In the genomic region with DNA sequence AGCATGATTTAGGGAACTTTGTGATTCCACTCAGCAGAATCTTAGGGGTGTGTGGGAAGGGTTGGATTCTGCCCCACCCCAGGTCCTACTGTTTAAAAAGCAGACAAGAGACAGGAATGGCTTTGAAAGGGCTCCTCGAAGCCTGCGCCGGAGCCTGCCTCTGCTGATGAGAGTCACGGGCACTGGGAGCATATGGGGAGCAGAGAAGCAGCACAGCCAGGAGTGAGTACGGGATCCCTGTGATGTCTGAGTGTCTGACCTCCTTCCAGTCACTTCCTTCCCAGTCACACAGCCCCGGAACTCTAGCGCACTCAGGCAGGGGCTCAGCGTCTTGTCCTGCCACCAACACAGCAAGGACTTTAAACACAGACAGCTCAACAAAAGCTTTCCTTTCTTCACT, we compare ENCODE assay signal across 32 cellular contexts.
"Had no signal": no experiment of that assay in that cellular context is flagged by ENCODE, and none has a peak within 500 bp of the region (broad histone marks: within the 10 kb centered on the region; RNA-seq: fewer than 3 reads in every experiment).

No MANE protein-coding gene starts in this region.

- ATAC-seq: activated CD8-positive, alpha-beta T cell treated with anti-CD3 and anti-CD28 coated beads for 36 hours; activated naive CD4-positive, alpha-beta T cell treated with anti-CD3 and anti-CD28 coated beads, Interleukin-2, amount 50 U/mL, for 72 hours; activated T-cell treated with anti-CD3 and anti-CD28 coated beads, Interleukin-2, amount 50 U/mL, for 4 hours; activated T-cell treated with anti-CD3 and anti-CD28 coated beads, Interleukin-2, amount 50 U/mL, for 72 hours; activated T-helper 17 cell treated with anti-CD3 and anti-CD28 coated beads, Interleukin-2, amount 50 U/mL, for 72 hours; body of pancreas; T-cell; T-helper 17 cell had no signal

- FAIRE-seq: astrocyte, TTC549 had no signal

- DNase-seq: activated B cell treated with CpG ODN at 0.5 μM for 24 hours; activated CD4-positive, alpha-beta memory T cell treated with anti-CD3 and anti-CD28 coated beads for 36 hours; activated CD4-positive, alpha-beta T cell treated with anti-CD3 and anti-CD28 coated beads for 4 hours; activated CD4-positive, alpha-beta T cell treated with anti-CD3 and anti-CD28 coated beads, Interleukin-2, amount 10 ng/mL, durations not matched to agents 24 days and 14 days; activated CD4-positive, alpha-beta T cell treated with anti-CD3 and anti-CD28 coated beads, Interleukin-2, amount 50 U/mL, for 1 hour; activated CD4-positive, alpha-beta T cell treated with anti-CD3 and anti-CD28 coated beads, Interleukin-2, amount 50 U/mL, for 4 hours; activated CD4-positive, CD25-positive, alpha-beta regulatory T cell treated with anti-CD3 and anti-CD28 coated beads, Interleukin-2, amount 50 U/mL, for 72 hours; activated CD8-positive, alpha-beta memory T cell treated with anti-CD3 and anti-CD28 coated beads, Interleukin-2, amount 50 U/mL, for 4 hours; activated CD8-positive, alpha-beta T cell treated with anti-CD3 and anti-CD28 coated beads for 36 hours; activated effector memory CD4-positive, alpha-beta T cell treated with anti-CD3 and anti-CD28 coated beads, Interleukin-2, amount 50 U/mL, for 16 hours; activated gamma-delta T cell treated with Interleukin-2 at 50 U/mL for 16 hours; activated naive CD4-positive, alpha-beta T cell; activated naive CD4-positive, alpha-beta T cell treated with anti-CD3 and anti-CD28 coated beads for 36 hours; activated naive CD4-positive, alpha-beta T cell treated with anti-CD3 and anti-CD28 coated beads, Interleukin-2, amount 50 U/mL, for 16 hours; activated naive CD8-positive, alpha-beta T cell treated with anti-CD3 and anti-CD28 coated beads for 36 hours; activated T-cell treated with anti-CD3 and anti-CD28 coated beads for 4 hours; activated T-cell treated with anti-CD3 and anti-CD28 coated beads, Interleukin-2, amount 50 U/mL, for 1 hour; activated T-cell treated with anti-CD3 and anti-CD28 coated beads, Interleukin-2, amount 50 U/mL, for 4 hours; activated T-cell treated with anti-CD3 and anti-CD28 coated beads, Interleukin-2, amount 50 U/mL, for 72 hours; adrenal gland; amniotic stem cell; aorta; body of pancreas; brain microvascular endothelial cell; central memory CD4-positive, alpha-beta T cell; T-cell; T-helper 17 cell; T-helper 9 cell had no signal
